8 cellular contexts compared by ENCODE assay signal in the genomic region with DNA sequence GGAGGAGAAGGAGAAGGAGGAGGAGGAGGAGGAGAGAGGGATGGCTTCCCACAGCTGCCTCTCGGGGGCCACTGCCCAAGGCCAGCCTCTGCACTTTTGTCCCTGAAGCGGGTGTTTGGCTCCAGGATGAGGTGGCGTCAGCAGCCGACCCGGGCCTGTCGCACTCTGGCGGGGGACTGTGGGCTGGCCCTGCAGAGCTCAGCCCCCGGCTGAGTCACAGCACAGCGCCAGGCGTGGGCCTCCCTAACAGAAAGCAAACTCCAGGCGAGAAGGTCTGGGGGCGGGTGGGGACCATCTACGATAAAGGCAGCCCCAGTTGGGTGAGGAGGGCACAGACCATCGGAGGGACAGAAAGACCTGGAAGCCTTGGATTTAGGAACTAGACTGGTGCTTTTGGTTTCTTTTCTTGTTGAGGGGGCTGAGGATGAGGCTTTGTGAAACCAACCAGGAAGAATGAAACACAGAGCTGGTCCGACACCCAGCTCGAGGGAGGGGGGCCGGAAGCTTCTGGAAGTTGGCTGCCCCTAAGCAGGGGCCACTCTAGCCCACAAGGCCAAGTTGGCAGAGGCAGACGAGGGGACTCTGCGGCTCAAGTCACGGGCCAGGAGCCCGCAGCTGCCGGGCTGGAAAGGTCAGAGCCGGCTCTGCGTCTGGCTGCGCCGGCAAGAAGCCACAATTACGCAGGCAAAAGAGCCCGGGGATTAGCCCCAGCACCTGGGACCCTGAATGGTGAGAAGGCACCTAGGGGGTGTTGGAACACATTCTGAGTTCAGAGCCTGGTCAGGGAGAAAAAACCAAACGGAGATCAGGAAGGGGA. TPM values are rescaled to one million over a fixed set of nuclear protein-coding genes. Genes with fewer than 3 reads are reported as not detected.
A peak's percentile ranks its signal among the peaks of the same experiment; 100 is the strongest.
DNase-seq lines count a peak whose midpoint lies in the region; ATAC-seq and TF ChIP-seq lines count a peak whose summit lies in the region.

No MANE protein-coding gene starts in this region.

- peaks cover 0 to 1% of the 10 kb centered on the region in 2 donors for H3K27me3 Mint-ChIP-seq in CD8-positive, alpha-beta memory T cell
- H3K27me3 Mint-ChIP-seq in activated T-cell treated with anti-CD3 and anti-CD28 coated beads, Interleukin-2, amount 50 U/mL, for 4 hours (ENCODE audit: low read depth), result no peaks in the 10 kb centered on the region

- peak; percentile 86 to 87 for ATAC-seq in activated T-cell treated with anti-CD3 and anti-CD28 coated beads, Interleukin-2, amount 50 U/mL, for 4 hours
- ATAC-seq in esophagus mucosa, result peak; percentile 59

- peak overlapping the region; percentile 81 for H3K4me3 ChIP-seq in CD8-positive, alpha-beta memory T cell (ENCODE audit: low read length)
- H3K4me3 ChIP-seq in OCI-LY3 (ENCODE audit: low read length) (peak overlapping the region; percentile 73), muscle layer of colon (ENCODE audit: low read depth in 1 of 2, low read length in 2 of 2) (peak overlapping the region; percentile 0 to 54)

- no peaks in the 10 kb centered on the region for H3K36me3 ChIP-seq in CD8-positive, alpha-beta memory T cell (ENCODE audit: insufficient read depth, low read length)
- H3K36me3 ChIP-seq in OCI-LY3 (replicated peaks; ENCODE audit: low read depth, low read length) (peaks cover 17% of the 10 kb centered on the region), muscle layer of colon (ENCODE audit: insufficient read depth, low read length) (peaks cover 6% of the 10 kb centered on the region)

- peaks cover 0 to 25% (median 4%) of the 10 kb centered on the region in 3 donors for H3K36me3 Mint-ChIP-seq in CD8-positive, alpha-beta memory T cell
- H3K36me3 Mint-ChIP-seq in activated T-cell treated with anti-CD3 and anti-CD28 coated beads, Interleukin-2, amount 50 U/mL, for 4 hours (ENCODE audit: insufficient read depth), result peaks cover 7% of the 10 kb centered on the region

- peaks cover 52% of the 10 kb centered on the region for H3K4me1 ChIP-seq in CD8-positive, alpha-beta memory T cell (ENCODE audit: insufficient read depth, low read length)
- peaks cover 52% of the 10 kb centered on the region for H3K4me1 ChIP-seq in OCI-LY3 (ENCODE audit: low read length)
- peaks cover 43% of the 10 kb centered on the region for H3K4me1 ChIP-seq in muscle layer of colon (ENCODE audit: insufficient read depth, low read length)

- H3K9ac ChIP-seq in OCI-LY3 (ENCODE audit: low read length) (peak overlapping the region; percentile 72), muscle layer of colon (ENCODE audit: low read length) (peak overlapping the region; percentile 92)

- POLR2A ChIA-PET in CD8-positive, alpha-beta memory T cell (lab: Charles Lee), result interaction anchor here (0.6 to 5.4 kb wide), 16 partner anchors 8 to 969 kb away, joined by 3 to 283 read pairs (median 6); a partner anchor contains a TSS

- DNase-seq in CD8-positive, alpha-beta memory T cell, result peak; percentile 74 to 93 (median 78)
- DNase-seq in H4 (ENCODE audit: low spot score) (peak; percentile 84), NCI-H146 (lab: John Stamatoyannopoulos, UW) (no peak)
- peak; percentile 84 for DNase-seq in activated T-cell treated with anti-CD3 and anti-CD28 coated beads, Interleukin-2, amount 50 U/mL, for 4 hours
- peak; percentile 61 to 65 for DNase-seq in stimulated activated CD8-positive, alpha-beta memory T cell treated with anti-CD3 and anti-CD28 coated beads, Interleukin-7, amount 100 ng/mL, for 1 hour (ENCODE audit: low read depth in 2 of 2)

- H3K9me3 Mint-ChIP-seq in CD8-positive, alpha-beta memory T cell, result no peaks in the 10 kb centered on the region
- no peaks in the 10 kb centered on the region for H3K9me3 Mint-ChIP-seq in activated T-cell treated with anti-CD3 and anti-CD28 coated beads, Interleukin-2, amount 50 U/mL, for 4 hours

- H3K4me1 Mint-ChIP-seq in CD8-positive, alpha-beta memory T cell, result peaks cover 36 to 55% (median 40%) of the 10 kb centered on the region in 3 donors
- H3K4me1 Mint-ChIP-seq in activated T-cell treated with anti-CD3 and anti-CD28 coated beads, Interleukin-2, amount 50 U/mL, for 4 hours (ENCODE audit: low read depth), result peaks cover 51% of the 10 kb centered on the region

- peak overlapping the region; percentile 94 to 99 (median 99) for H3K27ac Mint-ChIP-seq in CD8-positive, alpha-beta memory T cell

- peak overlapping the region; percentile 4; the same call in 1 of the 2 replicates for H2AFZ ChIP-seq in OCI-LY3 (ENCODE audit: low read depth, low read length)

- peak overlapping the region; percentile 83 for H3K4me2 ChIP-seq in OCI-LY3 (ENCODE audit: low read length)

- H3K9me3 ChIP-seq in CD8-positive, alpha-beta memory T cell (ENCODE audit: low read length), result no peaks in the 10 kb centered on the region
- H3K9me3 ChIP-seq in OCI-LY3 (ENCODE audit: insufficient read depth, low read length), result no peaks in the 10 kb centered on the region
- H3K9me3 ChIP-seq in muscle layer of colon (ENCODE audit: low read length), result no peaks in the 10 kb centered on the region

- H3K79me2 ChIP-seq in OCI-LY3 (ENCODE audit: low read length), result no peaks in the 10 kb centered on the region

- H3K27me3 ChIP-seq in CD8-positive, alpha-beta memory T cell (ENCODE audit: insufficient read depth, low read length, poor library complexity, severe bottlenecking), result no peaks in the 10 kb centered on the region
- no peaks in the 10 kb centered on the region for H3K27me3 ChIP-seq in OCI-LY3 (ENCODE audit: low read depth, low read length)
- no peaks in the 10 kb centered on the region for H3K27me3 ChIP-seq in muscle layer of colon (ENCODE audit: control insufficient read depth in 1 of 2, insufficient read depth in 2 of 2, low read length in 2 of 2)

- TF ChIP-seq CTCF in OCI-LY3 (IDR thresholded peaks at IDR 0.05; ENCODE audit: low read depth, low read length), result no peak

- peak overlapping the region; percentile 89 to 96 (median 92) for H3K4me3 Mint-ChIP-seq in CD8-positive, alpha-beta memory T cell
- H3K4me3 Mint-ChIP-seq in activated T-cell treated with anti-CD3 and anti-CD28 coated beads, Interleukin-2, amount 50 U/mL, for 4 hours, result peak overlapping the region; percentile 90

- CTCF ChIA-PET in CD8-positive, alpha-beta memory T cell (lab: Charles Lee), result interaction anchor here (0.5 to 4.6 kb wide), 15 partner anchors 11 to 261 kb away, joined by 3 to 72 read pairs (median 3); a partner anchor contains a TSS

- H3K27ac ChIP-seq in CD8-positive, alpha-beta memory T cell (ENCODE audit: low read depth, low read length), result peak overlapping the region; percentile 94
- H3K27ac ChIP-seq in OCI-LY3 (ENCODE audit: low read length) (peak overlapping the region; percentile 82), muscle layer of colon (ENCODE audit: low read depth, low read length) (peak overlapping the region; percentile 94)

- no peaks in the 10 kb centered on the region for H4K20me1 ChIP-seq in OCI-LY3 (ENCODE audit: insufficient read depth, low read length)

RNA-seq across cellular contexts. Expression of a gene that starts 18.2 kb away (rescaled TPM):
- total RNA-seq in CD8-positive, alpha-beta memory T cell, result 100 to 1,000 TPM; 351 to 373 TPM
- 154 TPM for polyA plus RNA-seq in CD8-positive, alpha-beta memory T cell
- 349 and 397 TPM in 2 replicates for total RNA-seq in H4 (2014; rRNA removed; shearing (Covaris generic))
- 100 to 1,000 TPM; 209 to 254 (median 230) TPM for total RNA-seq in activated T-cell treated with anti-CD3 and anti-CD28 coated beads, Interleukin-2, amount 50 U/mL, for 4 hours
- 85.0 TPM for total RNA-seq in esophagus mucosa

RNA-seq across cellular contexts. Expression of a gene that starts 23.3 kb away (rescaled TPM):
- 100 to 1,000 TPM; 300 to 327 TPM for total RNA-seq in CD8-positive, alpha-beta memory T cell
- 174 TPM for polyA plus RNA-seq in CD8-positive, alpha-beta memory T cell
- total RNA-seq in H4 (2014; rRNA removed; shearing (Covaris generic)), result 29.1 and 86.4 TPM in 2 replicates
- 100 to 1,000 TPM; 232 to 244 (median 242) TPM for total RNA-seq in activated T-cell treated with anti-CD3 and anti-CD28 coated beads, Interleukin-2, amount 50 U/mL, for 4 hours
- total RNA-seq in esophagus mucosa, result 61.5 TPM

RNA-seq across cellular contexts. Expression of a gene that starts 30.5 kb away (rescaled TPM):
- total RNA-seq in CD8-positive, alpha-beta memory T cell, result 1 to 10 TPM; 1.3 TPM
- polyA plus RNA-seq in CD8-positive, alpha-beta memory T cell, result 0.31 TPM
- total RNA-seq in H4 (2014; rRNA removed; shearing (Covaris generic)), result 0.62 and 1.0 TPM in 2 replicates
- total RNA-seq in activated T-cell treated with anti-CD3 and anti-CD28 coated beads, Interleukin-2, amount 50 U/mL, for 4 hours, result under 1 TPM; 0.35 to 0.42 (median 0.38) TPM
- total RNA-seq in esophagus mucosa, result 0.56 TPM

RNA-seq across cellular contexts. Expression of a gene that starts 35.7 kb away (rescaled TPM):
- 10 to 100 TPM; 27.3 to 27.7 TPM for total RNA-seq in CD8-positive, alpha-beta memory T cell
- polyA plus RNA-seq in CD8-positive, alpha-beta memory T cell, result 12.2 TPM
- 2.9 and 12.1 TPM in 2 replicates for total RNA-seq in H4 (2014; rRNA removed; shearing (Covaris generic))
- total RNA-seq in activated T-cell treated with anti-CD3 and anti-CD28 coated beads, Interleukin-2, amount 50 U/mL, for 4 hours, result 10 to 100 TPM; 12.8 to 14.7 (median 13.0) TPM
- 5.5 TPM for total RNA-seq in esophagus mucosa

Comparison
In these comparisons a context has a peak if more than half of its experiments do, and no peak if none do; other contexts are left out.
1. H3K4me3 ChIP-seq: peak in every context shown above with its lines; median percentile 81 in CD8-positive, alpha-beta memory T cell; 73 in OCI-LY3; 27 in muscle layer of colon.